In genomic region chr1:40059292-40059959, GRCh38 we compare ENCODE assay signal across 1 cellular context.
TF ChIP-seq lines count a peak whose summit lies in the region.

No MANE protein-coding gene starts in this region.

TF ChIP-seq in K562, 482 proteins besides CTCF, POLR2A, EP300 and RAD21 (continued from another document and continues in another):
- no peak for TF ChIP-seq PBX2 (CRISPR knock-in tag; IDR thresholded peaks at IDR 0.05; ENCODE audit: low read depth)
- no peak for TF ChIP-seq PBX2 (tag; conservative IDR thresholded peaks at IDR 0.05; ENCODE audit: low read depth)
- no peak for TF ChIP-seq ZNF445 (CRISPR knock-in tag; IDR thresholded peaks at IDR 0.05; ENCODE audit: low read depth)
- no peak for TF ChIP-seq CHCHD3 (CRISPR knock-in tag; IDR thresholded peaks at IDR 0.05)
- no peak for TF ChIP-seq ZNF609 (CRISPR knock-in tag; IDR thresholded peaks at IDR 0.05; ENCODE audit: borderline replicate concordance)
- TF ChIP-seq ZSCAN29 (IDR thresholded peaks at IDR 0.05): no peak
- TF ChIP-seq GTF2F1 (IDR thresholded peaks at IDR 0.05; ENCODE audit: low read depth, low read length): no peak
- no peak for TF ChIP-seq MTA3 (IDR thresholded peaks at IDR 0.05; ENCODE audit: borderline replicate concordance)
- TF ChIP-seq SFPQ (IDR thresholded peaks at IDR 0.05; ENCODE audit: low read depth, low read length): no peak
- no peak for TF ChIP-seq ZNF274 (IDR thresholded peaks at IDR 0.05; ENCODE audit: borderline replicate concordance, low read depth, low read length)
- TF ChIP-seq SOX6 (IDR thresholded peaks at IDR 0.05): peak; percentile 97
- TF ChIP-seq ZNF184 (CRISPR knock-in tag; IDR thresholded peaks at IDR 0.05): no peak
- no peak for TF ChIP-seq ZNF668 (CRISPR knock-in tag; IDR thresholded peaks at IDR 0.05)
- TF ChIP-seq PRDM10 (IDR thresholded peaks at IDR 0.05; ENCODE audit: partially characterized antibody): no peak
- TF ChIP-seq ARID3B (CRISPR knock-in tag; IDR thresholded peaks at IDR 0.05; ENCODE audit: borderline replicate concordance): no peak
- TF ChIP-seq MAFF (IDR thresholded peaks at IDR 0.05; ENCODE audit: low read length): no peak
- TF ChIP-seq HNRNPUL1 (IDR thresholded peaks at IDR 0.05; ENCODE audit: low read length): no peak
- TF ChIP-seq HES1 (IDR thresholded peaks at IDR 0.05; ENCODE audit: low read depth): no peak; the same call in 1 of the 2 replicates
- no peak for TF ChIP-seq SUPT5H (IDR thresholded peaks at IDR 0.05)
- TF ChIP-seq MBD1 (CRISPR knock-in tag; IDR thresholded peaks at IDR 0.05): no peak
- no peak for TF ChIP-seq ZBTB26 (CRISPR knock-in tag; IDR thresholded peaks at IDR 0.05)
- no peak for TF ChIP-seq ZNF12 (CRISPR knock-in tag; IDR thresholded peaks at IDR 0.05)
- TF ChIP-seq NR0B1 (IDR thresholded peaks at IDR 0.05; ENCODE audit: partially characterized antibody): no peak
- no peak for TF ChIP-seq KDM2B (CRISPR knock-in tag; IDR thresholded peaks at IDR 0.05)
- TF ChIP-seq PCBP1 (IDR thresholded peaks at IDR 0.05; ENCODE audit: low read depth, low read length, poor library complexity, severe bottlenecking): no peak
- no peak for TF ChIP-seq ARHGAP35 (IDR thresholded peaks at IDR 0.05; ENCODE audit: partially characterized antibody)
- TF ChIP-seq FIP1L1 (IDR thresholded peaks at IDR 0.05; ENCODE audit: low read depth, low read length, poor library complexity, severe bottlenecking): no peak
- TF ChIP-seq PRPF4 (IDR thresholded peaks at IDR 0.05; ENCODE audit: insufficient read depth, low read depth, low read length, poor library complexity, severe bottlenecking): no peak
- TF ChIP-seq ZNF124 (CRISPR knock-in tag; IDR thresholded peaks at IDR 0.05): no peak
- TF ChIP-seq ZNF174 (CRISPR knock-in tag; IDR thresholded peaks at IDR 0.05): no peak
- TF ChIP-seq ELK1 (CRISPR knock-in tag; IDR thresholded peaks at IDR 0.05): no peak
- TF ChIP-seq MLX (CRISPR knock-in tag; conservative IDR thresholded peaks at IDR 0.05): no peak
